In genomic region chr1:88650676-88651418, GRCh38 we compare ENCODE assay signal across 23 cellular contexts. TPM values are rescaled to one million over a fixed set of nuclear protein-coding genes. Genes with fewer than 3 reads are reported as not detected.
A peak's percentile ranks its signal among the peaks of the same experiment; 100 is the strongest.
DNase-seq lines count a peak whose midpoint lies in the region; ATAC-seq and TF ChIP-seq lines count a peak whose summit lies in the region.
"Had no signal": no experiment of that assay in that cellular context is flagged by ENCODE, and none has a peak within 500 bp of the region (broad histone marks: within the 10 kb centered on the region; RNA-seq: fewer than 3 reads in every experiment).

No MANE protein-coding gene starts in this region.

- no peak overlapping the region for H3K27ac Mint-ChIP-seq in stimulated activated naive CD8-positive, alpha-beta T cell treated with anti-CD3 and anti-CD28 coated beads, Interleukin-15, amount 100 ng/mL, for 72 hours
- H3K27ac Mint-ChIP-seq: activated CD8-positive, alpha-beta T cell treated with anti-CD3 and anti-CD28 coated beads for 36 hours had no signal

- H2BK15ac ChIP-seq in mesendoderm (replicated peaks; ENCODE audit: low read depth): no peak overlapping the region

- H3K4me2 ChIP-seq in mesendoderm (ENCODE audit: low read length): no peak overlapping the region

- H3K9ac ChIP-seq in mesendoderm (ENCODE audit: low read length): no peak overlapping the region

- H2BK120ac ChIP-seq in mesendoderm (ENCODE audit: low read depth, low read length): no peak overlapping the region

- H3K18ac ChIP-seq in mesendoderm (ENCODE audit: low read length): no peak overlapping the region

- no peaks in the 10 kb centered on the region for H3K79me2 ChIP-seq in mesendoderm (ENCODE audit: control insufficient read depth, insufficient read depth, low read length)

- ATAC-seq in esophagus mucosa (peak; percentile 68), HG02938 (IDR thresholded peaks at IDR 0.05; ENCODE audit: unreplicated experiment) (no peak), GM18907 (IDR thresholded peaks at IDR 0.05; ENCODE audit: unreplicated experiment) (no peak)
- no peak for ATAC-seq in stimulated activated naive CD8-positive, alpha-beta T cell treated with anti-CD3 and anti-CD28 coated beads, Interleukin-15, amount 100 ng/mL, for 72 hours
- ATAC-seq: activated CD4-positive, CD25-positive, alpha-beta regulatory T cell treated with anti-CD3 and anti-CD28 coated beads, Interleukin-2, amount 50 U/mL, for 24 hours; activated CD8-positive, alpha-beta T cell treated with anti-CD3 and anti-CD28 coated beads for 36 hours had no signal

- H3K27ac ChIP-seq in mesendoderm (ENCODE audit: low read depth, low read length): no peak overlapping the region
- no peak overlapping the region for H3K27ac ChIP-seq in caudate nucleus (ENCODE audit: low read depth, low read length)
- H3K27ac ChIP-seq: brain microvascular endothelial cell, coronary artery, transverse colon had no signal

- H3K4me3 ChIP-seq in AG10803 (ENCODE audit: low read length) (no peak overlapping the region), mesendoderm (ENCODE audit: low read length) (no peak overlapping the region)
- H3K4me3 ChIP-seq: coronary artery, transverse colon had no signal

- H3K27me3 Mint-ChIP-seq in stimulated activated naive CD8-positive, alpha-beta T cell treated with anti-CD3 and anti-CD28 coated beads, Interleukin-15, amount 100 ng/mL, for 72 hours: no peaks in the 10 kb centered on the region
- H3K27me3 Mint-ChIP-seq: activated CD8-positive, alpha-beta T cell treated with anti-CD3 and anti-CD28 coated beads for 36 hours had no signal

- no peak for TF ChIP-seq CTCF in AG10803 (conservative IDR thresholded peaks at IDR 0.05; ENCODE audit: low read length)

- peak overlapping the region; percentile 12 for H2AK5ac ChIP-seq in mesendoderm (ENCODE audit: low read length)

- H3K4me3 Mint-ChIP-seq in stimulated activated naive CD8-positive, alpha-beta T cell treated with anti-CD3 and anti-CD28 coated beads, Interleukin-15, amount 100 ng/mL, for 72 hours: no peak overlapping the region
- H3K4me3 Mint-ChIP-seq: activated CD8-positive, alpha-beta T cell treated with anti-CD3 and anti-CD28 coated beads for 36 hours had no signal

- H2BK5ac ChIP-seq in mesendoderm (ENCODE audit: low read length): peak overlapping the region; percentile 5

- H3K79me1 ChIP-seq in mesendoderm (ENCODE audit: low read length): no peaks in the 10 kb centered on the region

- H3K27me3 ChIP-seq in mesendoderm (ENCODE audit: insufficient read depth, low read length, poor library complexity): no peaks in the 10 kb centered on the region
- H3K27me3 ChIP-seq: brain microvascular endothelial cell, transverse colon had no signal

- H3K36me3 ChIP-seq in mesendoderm (ENCODE audit: control insufficient read depth, insufficient read depth, low read length): no peaks in the 10 kb centered on the region
- H3K36me3 ChIP-seq: brain microvascular endothelial cell, transverse colon had no signal

- H3K4me1 Mint-ChIP-seq in stimulated activated naive CD8-positive, alpha-beta T cell treated with anti-CD3 and anti-CD28 coated beads, Interleukin-15, amount 100 ng/mL, for 72 hours: no peaks in the 10 kb centered on the region

- no peak overlapping the region for H3K56ac ChIP-seq in mesendoderm (ENCODE audit: low read length)

- H4K8ac ChIP-seq in mesendoderm (ENCODE audit: low read depth, low read length): no peak overlapping the region

- H4K5ac ChIP-seq in mesendoderm (ENCODE audit: low read length): no peak overlapping the region

- no peak overlapping the region for H3K4ac ChIP-seq in mesendoderm (ENCODE audit: low read depth, low read length)

- H3K9me3 Mint-ChIP-seq in stimulated activated naive CD8-positive, alpha-beta T cell treated with anti-CD3 and anti-CD28 coated beads, Interleukin-15, amount 100 ng/mL, for 72 hours: no peaks in the 10 kb centered on the region
- H3K9me3 Mint-ChIP-seq: activated CD8-positive, alpha-beta T cell treated with anti-CD3 and anti-CD28 coated beads for 36 hours had no signal

- H3K23ac ChIP-seq in mesendoderm (ENCODE audit: low read length): peak overlapping the region; percentile 15

- DNase-seq in AG10803 (ENCODE audit: low read depth) (peak; percentile 12), NCI-H82 (lab: John Stamatoyannopoulos, UW) (peak; percentile 55), mesendoderm (peak; percentile 51), caudate nucleus (lab: John Stamatoyannopoulos, UW) (no peak)
- no peak for DNase-seq in stimulated activated naive CD8-positive, alpha-beta T cell treated with anti-CD3 and anti-CD28 coated beads, Interleukin-15, amount 100 ng/mL, for 72 hours
- DNase-seq: activated CD8-positive, alpha-beta T cell treated with anti-CD3 and anti-CD28 coated beads for 36 hours; activated gamma-delta T cell treated with Interleukin-2 at 50 U/mL for 16 hours; activated T-cell treated with anti-CD3 and anti-CD28 coated beads for 4 hours; brain microvascular endothelial cell; H7; KBM-7; NCI-H146; NCI-H2171 treated with DMSO at 0.1 percent for 48 hours; NCI-H526 treated with DMSO at 0.1 percent for 48 hours; stimulated activated CD4-positive, alpha-beta T cell treated with anti-CD3 and anti-CD28 coated beads, Interleukin-4, amount 100 ng/mL, for 24 hours; stimulated activated naive CD4-positive, alpha-beta T cell treated with Interleukin-2 at 50 U/mL for 16 hours; T1000; transverse colon had no signal

- WGBS in mesendoderm (ENCODE audit: extremely low coverage, insufficient coverage, low lambda C conversion rate): no CpG with 5 or more reads among the region's 6 CpGs

- H3K4me1 ChIP-seq in mesendoderm (ENCODE audit: control insufficient read depth, low read depth, low read length): peaks cover 9% of the 10 kb centered on the region

RNA-seq across cellular contexts. Expression of gene PKN2, which starts 33.2 kb away (rescaled TPM):
- 34.5 TPM for total RNA-seq in esophagus mucosa
- polyA plus RNA-seq in mesendoderm (2013, experiment 1 of 2): 14.1 TPM
- 14.7 TPM for polyA plus RNA-seq in mesendoderm (2013, experiment 2 of 2)

Comparison
In these comparisons a context has a peak if more than half of its experiments do, and no peak if none do; other contexts are left out.
1. DNase-seq: peak in AG10803 (single experiment), NCI-H82 (single experiment) and mesendoderm (single experiment); none in stimulated activated naive CD8-positive, alpha-beta T cell treated with anti-CD3 and anti-CD28 coated beads, Interleukin-15, amount 100 ng/mL, for 72 hours (0 of 2) and caudate nucleus (0 of 61).